In genomic region chr1:56774067-56774609, GRCh38 we compare ENCODE assay signal across 11 cellular contexts. TPM values are rescaled to one million over a fixed set of nuclear protein-coding genes. Genes with fewer than 3 reads are reported as not detected.
DNase-seq lines count a peak whose midpoint lies in the region; ATAC-seq and TF ChIP-seq lines count a peak whose summit lies in the region.
"Had no signal": no experiment of that assay in that cellular context is flagged by ENCODE, and none has a peak within 500 bp of the region (broad histone marks: within the 10 kb centered on the region; RNA-seq: fewer than 3 reads in every experiment).

No MANE protein-coding gene starts in this region.

- H3K36me3 Mint-ChIP-seq in CD14-positive monocyte (no peaks in the 10 kb centered on the region), activated B cell treated with CpG ODN at 0.5 μM for 24 hours (ENCODE audit: low read depth) (no peaks in the 10 kb centered on the region), osteocyte (ENCODE audit: unreplicated experiment) (no peaks in the 10 kb centered on the region)

- peak; percentile 63 for ATAC-seq in GM19043 (IDR thresholded peaks at IDR 0.05; ENCODE audit: low read depth, unreplicated experiment)
- ATAC-seq in HG03196 (IDR thresholded peaks at IDR 0.05; ENCODE audit: unreplicated experiment) = peak; percentile 77
- peak; percentile 18 for ATAC-seq in activated B cell treated with CpG ODN at 0.5 μM for 24 hours (ENCODE audit: low read depth)

- H3K27me3 Mint-ChIP-seq in CD14-positive monocyte (ENCODE audit: low read depth in 3 of 3) (peaks cover 0 to 2% (median 1%) of the 10 kb centered on the region in 3 donors), activated B cell treated with CpG ODN at 0.5 μM for 24 hours (peaks cover 1% of the 10 kb centered on the region), osteocyte (ENCODE audit: unreplicated experiment) (peaks cover 23% of the 10 kb centered on the region)

- CTCF ChIA-PET in activated B cell treated with CpG ODN at 0.5 μM for 24 hours (lab: Charles Lee) = no interaction called here

- DNase-seq in CD14-positive monocyte (ENCODE audit: low spot score) = no peak
- DNase-seq in activated B cell treated with CpG ODN at 0.5 μM for 24 hours = no peak
- DNase-seq in amygdala (lab: John Stamatoyannopoulos, UW) = no peak
- DNase-seq in OCI-M2 (lab: John Stamatoyannopoulos, UW; ENCODE audit: unreplicated experiment) = no peak
- DNase-seq in osteocyte (ENCODE audit: extremely low spot score, unreplicated experiment) = no peak
- DNase-seq in stimulated activated CD4-positive, alpha-beta T cell treated with anti-CD3 and anti-CD28 coated beads, Interleukin-12 subunit alpha, Interleukin-12 subunit beta, amount 100 ng/mL, for 4 hours = no peak
- DNase-seq: activated CD4-positive, CD25-positive, alpha-beta regulatory T cell had no signal

- H3K9me3 Mint-ChIP-seq in CD14-positive monocyte (peaks cover 0 to 3% (median 0%) of the 10 kb centered on the region in 7 donors), activated B cell treated with CpG ODN at 0.5 μM for 24 hours (no peaks in the 10 kb centered on the region), osteocyte (ENCODE audit: unreplicated experiment) (no peaks in the 10 kb centered on the region)
- H3K9me3 Mint-ChIP-seq: neural crest cell had no signal

- H3K4me3 Mint-ChIP-seq in CD14-positive monocyte = peak overlapping the region; percentile 51 to 69
- H3K4me3 Mint-ChIP-seq in activated B cell treated with CpG ODN at 0.5 μM for 24 hours = peak overlapping the region; percentile 44
- no peak overlapping the region for H3K4me3 Mint-ChIP-seq in osteocyte (ENCODE audit: unreplicated experiment)
- H3K4me3 Mint-ChIP-seq: neural crest cell had no signal

- TF ChIP-seq CTCF in CD14-positive monocyte (IDR thresholded peaks at IDR 0.05) (no peak), activated B cell treated with CpG ODN at 0.5 μM for 24 hours (IDR thresholded peaks at IDR 0.05) (no peak), osteocyte (IDR thresholded peaks at IDR 0.05) (no peak)

- H3K27ac Mint-ChIP-seq in CD14-positive monocyte = peak overlapping the region in 3 of 7 donors; percentile 17 to 50 (median 21)
- H3K27ac Mint-ChIP-seq in activated B cell treated with CpG ODN at 0.5 μM for 24 hours = peak overlapping the region; percentile 13
- no peak overlapping the region for H3K27ac Mint-ChIP-seq in osteocyte (ENCODE audit: unreplicated experiment)

- H3K4me1 Mint-ChIP-seq in CD14-positive monocyte (peaks cover 9% of the 10 kb centered on the region), activated B cell treated with CpG ODN at 0.5 μM for 24 hours (peaks cover 11% of the 10 kb centered on the region), osteocyte (ENCODE audit: unreplicated experiment) (no peaks in the 10 kb centered on the region)
- H3K4me1 Mint-ChIP-seq: neural crest cell had no signal

- intact Hi-C loops in CD14-positive monocyte (cut with micrococcal nuclease) = no loop called here
- intact Hi-C loops in activated B cell treated with CpG ODN at 0.5 μM for 24 hours (cut with micrococcal nuclease) = no loop called here

- POLR2A ChIA-PET in activated B cell treated with CpG ODN at 0.5 μM for 24 hours (lab: Charles Lee) = no interaction called here

RNA-seq across cellular contexts. Expression of gene FYB2, which starts 45.1 kb away (rescaled TPM):
- not detected for polyA plus RNA-seq in CD14-positive monocyte
- total RNA-seq in activated B cell treated with CpG ODN at 0.5 μM for 24 hours (not detected in 2 replicates), osteocyte (not detected in 2 replicates)
- total RNA-seq: glomerular endothelial cell, neural crest cell had no signal

Comparison
In these comparisons a context has a peak if more than half of its experiments do, and no peak if none do; other contexts are left out.
1. ATAC-seq: peak in every context shown above with its lines; median percentile 77 in HG03196; 63 in GM19043; 18 in activated B cell treated with CpG ODN at 0.5 μM for 24 hours.